ENCODE assay signal across 8 cellular contexts in the genomic region with DNA sequence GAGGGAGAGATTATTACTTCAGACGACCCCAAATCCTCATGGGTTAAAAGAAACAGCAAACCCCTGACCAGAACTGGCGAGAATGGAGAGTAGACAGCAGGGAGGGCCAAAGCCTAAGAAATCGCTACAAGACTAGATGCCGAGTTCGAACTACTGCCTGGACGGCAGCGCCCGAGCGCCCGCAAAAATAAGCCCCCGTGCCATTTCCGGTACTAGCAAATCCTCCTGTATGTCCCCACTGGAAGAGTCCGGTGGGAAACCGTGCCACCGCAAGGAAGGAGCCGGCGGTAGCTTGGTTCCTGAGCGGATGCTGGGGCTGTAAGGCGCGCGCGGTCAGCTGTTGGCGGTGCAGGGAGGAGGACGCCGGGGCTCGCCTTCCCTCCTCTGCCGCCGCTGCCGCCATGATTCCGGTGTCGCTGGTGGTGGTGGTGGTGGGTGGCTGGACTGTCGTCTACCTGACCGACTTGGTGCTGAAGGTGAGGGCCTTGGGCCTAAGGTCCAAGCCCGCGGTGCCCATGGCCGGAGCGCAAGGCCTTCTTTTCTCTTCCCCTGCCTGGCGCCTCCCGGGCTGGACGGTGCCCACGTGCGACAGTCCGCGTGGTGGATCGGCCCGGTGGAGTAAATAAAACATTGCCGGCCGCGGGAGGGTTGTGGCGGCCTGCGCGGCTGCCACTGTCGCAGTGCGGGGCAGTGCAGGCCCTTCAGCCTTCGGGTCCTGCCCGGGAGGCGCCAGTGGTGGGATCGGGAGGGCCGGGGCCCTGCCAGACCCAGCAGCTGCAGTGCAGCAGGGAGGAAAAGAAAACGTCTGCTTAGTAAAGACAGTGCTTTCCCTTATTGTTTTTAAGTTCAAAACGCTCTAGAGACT.
A peak's percentile ranks its signal among the peaks of the same experiment; 100 is the strongest.
DNase-seq lines count a peak whose midpoint lies in the region; ATAC-seq and TF ChIP-seq lines count a peak whose summit lies in the region.

TSS of gene MBTPS2 (plus strand) at position 284 of the 865 bp plus-strand sequence. CDS start at position 402, 118 bp downstream.

- peak within 1 kb of the TSS; percentile 72 for H3K4me3 ChIP-seq in retinal pigment epithelial cell (ENCODE audit: low read length)

- ATAC-seq in GM18508 (IDR thresholded peaks at IDR 0.05; ENCODE audit: insufficient read depth, unreplicated experiment) (peak; percentile 61), HG02981 (IDR thresholded peaks at IDR 0.05; ENCODE audit: unreplicated experiment) (peak; percentile 80)

- DNase-seq in NCI-H2029 treated with DMSO at 0.1 percent for 48 hours (lab: John Stamatoyannopoulos, UW) = peak; percentile 74
- DNase-seq in T-helper 9 cell = peak; percentile 64
- peak; percentile 93 for DNase-seq in astrocyte of the hippocampus (ENCODE audit: low read depth, low spot score)
- peak; percentile 3 to 81 (median 55) for DNase-seq in hypothalamus (lab: John Stamatoyannopoulos, UW)
- DNase-seq in retinal pigment epithelial cell (ENCODE audit: low read depth) = peak; percentile 59
- DNase-seq in cortex of kidney (lab: John Stamatoyannopoulos, UW) = no peak

- no peak for TF ChIP-seq CTCF in retinal pigment epithelial cell (conservative IDR thresholded peaks at IDR 0.05; ENCODE audit: low read depth, low read length)
